In the genomic region with DNA sequence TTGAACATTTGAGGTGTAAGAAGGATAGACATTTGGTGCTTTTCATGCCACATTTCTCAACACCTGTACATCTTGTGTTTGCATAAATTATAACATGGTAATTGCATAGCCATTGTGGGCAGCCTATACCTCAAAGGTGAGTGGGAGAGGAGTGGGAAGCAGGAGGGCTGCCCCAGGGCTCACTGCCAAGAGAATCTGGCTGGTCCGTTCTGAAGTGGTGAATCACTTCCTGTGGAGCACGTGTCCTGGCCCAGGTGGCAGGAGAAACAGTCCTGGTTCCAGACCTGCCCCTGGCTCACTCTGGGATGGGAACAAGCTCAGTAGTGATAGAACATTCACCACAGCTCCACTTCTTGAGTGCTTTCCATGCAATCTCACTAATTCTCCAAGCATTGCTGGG, we compare ENCODE assay signal across 12 cellular contexts. TPM values are rescaled to one million over a fixed set of nuclear protein-coding genes. Genes with fewer than 3 reads are reported as not detected.
DNase-seq lines count a peak whose midpoint lies in the region; ATAC-seq, FAIRE-seq and TF ChIP-seq lines count a peak whose summit lies in the region.
"Had no signal": no experiment of that assay in that cellular context is flagged by ENCODE, and none has a peak within 500 bp of the region (broad histone marks: within the 10 kb centered on the region; RNA-seq: fewer than 3 reads in every experiment).

No MANE protein-coding gene starts in this region.

- H3K4me1 ChIP-seq in A549 = peaks cover 6% of the 10 kb centered on the region; the same call in 2 of the 3 replicates
- H3K4me1 ChIP-seq in effector memory CD4-positive, alpha-beta T cell (ENCODE audit: control insufficient read depth, insufficient read depth, low read length, poor library complexity, severe bottlenecking) = no peaks in the 10 kb centered on the region
- H3K4me1 ChIP-seq: Peyer's patch had no signal

- TF ChIP-seq CTCF in A549 (IDR thresholded peaks at IDR 0.05) (no peak), epithelial cell of esophagus (IDR thresholded peaks at IDR 0.05; ENCODE audit: insufficient read depth, low read depth, low read length, missing control alignments) (no peak)

- no peaks in the 10 kb centered on the region for H3K27me3 ChIP-seq in effector memory CD4-positive, alpha-beta T cell (replicated peaks; ENCODE audit: control insufficient read depth, insufficient read depth, low read length, poor library complexity, severe bottlenecking)
- H3K27me3 ChIP-seq: Peyer's patch had no signal

- no peak for DNase-seq in A549 (ENCODE audit: low read depth in 1 of 2, low spot score in 1 of 2)
- DNase-seq in COLO829 (ENCODE audit: low spot score) = peak; percentile 41
- DNase-seq in NCI-H2029 treated with DMSO at 0.1 percent for 48 hours (lab: John Stamatoyannopoulos, UW) = peak; percentile 47
- peak; percentile 71 for DNase-seq in epithelial cell of esophagus (ENCODE audit: low read depth)
- no peak for DNase-seq in effector memory CD4-positive, alpha-beta T cell
- DNase-seq: hypothalamus, Peyer's patch, retina had no signal

- no peaks in the 10 kb centered on the region for H3K9me3 ChIP-seq in A549
- no peaks in the 10 kb centered on the region for H3K9me3 ChIP-seq in effector memory CD4-positive, alpha-beta T cell (ENCODE audit: control insufficient read depth, low read length)
- H3K9me3 ChIP-seq: Peyer's patch had no signal

- H3K4me3 ChIP-seq in A549 (no peak overlapping the region), epithelial cell of esophagus (ENCODE audit: low read length) (no peak overlapping the region)
- H3K4me3 ChIP-seq in effector memory CD4-positive, alpha-beta T cell (ENCODE audit: insufficient read depth, low read depth, low read length, poor library complexity, severe bottlenecking) = no peak overlapping the region
- H3K4me3 ChIP-seq: Peyer's patch had no signal

- CTCF ChIA-PET in A549 (lab: Yijun Ruan, JAX) = interaction anchor here (0.7 to 11.5 kb wide), 5 partner anchors 11 to 242 kb away, joined by 3 to 262 read pairs (median 4); a partner anchor contains a TSS

- WGBS in A549 (ENCODE audit: missing lambda C conversion rate) = 0% methylated on average over 2 of the region's 2 CpGs

- TF ChIP-seq RAD21 in A549 (conservative IDR thresholded peaks at IDR 0.05 in 1 of 2, IDR thresholded peaks at IDR 0.05 in 1 of 2) = no peak

- no peak for TF ChIP-seq POLR2A in A549 (IDR thresholded peaks at IDR 0.05; ENCODE audit: low read length)

- H3K36me3 ChIP-seq in effector memory CD4-positive, alpha-beta T cell (ENCODE audit: control insufficient read depth, insufficient read depth, low read length) = no peaks in the 10 kb centered on the region
- H3K36me3 ChIP-seq: Peyer's patch had no signal

- H3K4me2 ChIP-seq in A549 = 0 out of 3 replicates have a peak overlapping the region, but pooled peaks have one; percentile 23

- no peak for TF ChIP-seq EP300 in A549 (IDR thresholded peaks at IDR 0.05)

- no peak for ATAC-seq in A549
- ATAC-seq in HG03442 (IDR thresholded peaks at IDR 0.05; ENCODE audit: unreplicated experiment) = no peak
- no peak for ATAC-seq in GM18867 (IDR thresholded peaks at IDR 0.05; ENCODE audit: unreplicated experiment)

- FAIRE-seq in A549 (lab: Jason Lieb, UNC) = no peak
- FAIRE-seq: G401.6 had no signal

- POLR2A ChIA-PET in A549 (lab: Yijun Ruan, JAX) = no interaction called here

- H3K27ac ChIP-seq in A549 = no peak overlapping the region
- H3K27ac ChIP-seq in effector memory CD4-positive, alpha-beta T cell (ENCODE audit: insufficient read depth, low read length, poor library complexity, severe bottlenecking) = no peak overlapping the region
- H3K27ac ChIP-seq: Peyer's patch, VCaP had no signal

TF ChIP-seq in A549, 52 proteins besides CTCF, POLR2A, EP300 and RAD21:
- TF ChIP-seq ZC3H11A (IDR thresholded peaks at IDR 0.05) (no peak), ZFP36 (IDR thresholded peaks at IDR 0.05; ENCODE audit: borderline replicate concordance, partially characterized antibody) (no peak), MYC (IDR thresholded peaks at IDR 0.05; ENCODE audit: borderline replicate concordance, low read length) (no peak), JUNB (IDR thresholded peaks at IDR 0.05) (no peak), PHF8 (IDR thresholded peaks at IDR 0.05; ENCODE audit: borderline replicate concordance, low read depth) (no peak), FOXS1 (CRISPR knock-in tag; IDR thresholded peaks at IDR 0.05) (no peak), MAZ (IDR thresholded peaks at IDR 0.05; ENCODE audit: borderline replicate concordance, low read depth, low read length) (no peak), RNF2 (IDR thresholded peaks at IDR 0.05; ENCODE audit: borderline replicate concordance, low read depth) (no peak), POLR2AphosphoS2 (conservative IDR thresholded peaks at IDR 0.05; ENCODE audit: low read length) (no peak)
- TF ChIP-seq, protein P1, sequence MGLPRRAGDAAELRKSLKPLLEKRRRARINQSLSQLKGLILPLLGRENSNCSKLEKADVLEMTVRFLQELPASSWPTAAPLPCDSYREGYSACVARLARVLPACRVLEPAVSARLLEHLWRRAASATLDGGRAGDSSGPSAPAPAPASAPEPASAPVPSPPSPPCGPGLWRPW (IDR thresholded peaks at IDR 0.05) = no peak
TF ChIP-seq in A549: peak in this region for 0.

RNA-seq across cellular contexts. Expression of a gene that starts 11.6 kb away (rescaled TPM):
- 0.10 and 0.21 TPM in 2 replicates for polyA plus RNA-seq in A549 (2011; rRNA removed)
- 0.16 and 0.17 TPM in 2 replicates for polyA plus RNA-seq in A549 (2012; cell fraction: cytosol; rRNA removed)
- 0.51 and 0.54 TPM in 2 replicates for polyA plus RNA-seq in A549 (2012; cell fraction: nucleus; rRNA removed)
- polyA plus RNA-seq in A549 (2017; fragmentation: RNase III; extraction: RNeasy Plus Mini Kit Qiagen cat#74134 plus additional on column Dnase treatment) = 0.45 to 0.79 TPM (median 0.75 TPM) in 3 replicates
- polyA minus RNA-seq in A549 (2011; rRNA and poly(A)+ RNA removed) = 0.39 and 0.41 TPM in 2 replicates

RNA-seq across cellular contexts. Expression of a gene that starts 34.2 kb away (rescaled TPM):
- 0.13 and 0.17 TPM in 2 replicates for polyA plus RNA-seq in A549 (2011; rRNA removed)
- 0.13 and 0.31 TPM in 2 replicates for polyA plus RNA-seq in A549 (2012; cell fraction: cytosol; rRNA removed)
- polyA plus RNA-seq in A549 (2012; cell fraction: nucleus; rRNA removed) = 0.28 and 0.74 TPM in 2 replicates
- 0.25 to 0.34 TPM (median 0.25 TPM) in 3 replicates for polyA plus RNA-seq in A549 (2017; fragmentation: RNase III; extraction: RNeasy Plus Mini Kit Qiagen cat#74134 plus additional on column Dnase treatment)
- polyA minus RNA-seq in A549 (2011; rRNA and poly(A)+ RNA removed) = 0.17 and 0.34 TPM in 2 replicates

Comparison
In these comparisons a context has a peak if more than half of its experiments do, and no peak if none do; other contexts are left out.
1. DNase-seq: peak in COLO829 (single experiment), NCI-H2029 treated with DMSO at 0.1 percent for 48 hours (single experiment) and epithelial cell of esophagus (single experiment); none in A549 (0 of 2) and effector memory CD4-positive, alpha-beta T cell (0 of 3).